In the genomic region with DNA sequence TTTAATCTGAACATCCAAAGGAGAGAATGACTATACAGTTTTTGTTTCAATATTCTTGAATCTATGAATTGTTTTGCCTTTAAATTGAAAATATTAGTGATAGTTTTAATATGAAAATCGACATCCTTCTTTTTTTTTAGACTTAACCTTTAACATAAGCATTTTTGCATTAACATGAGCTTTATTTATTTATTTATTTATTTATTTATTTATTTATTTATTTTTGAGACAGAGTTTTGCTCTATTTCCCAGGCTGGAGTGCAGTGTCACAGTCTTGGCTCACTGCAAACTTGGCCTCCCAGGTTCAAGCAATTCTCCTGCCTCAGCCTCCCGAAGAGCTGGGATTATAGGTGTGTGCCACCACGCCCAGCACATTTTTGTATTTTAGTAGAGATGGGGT, we compare ENCODE assay signal across 24 cellular contexts. TPM values are rescaled to one million over a fixed set of nuclear protein-coding genes. Genes with fewer than 3 reads are reported as not detected.
"Had no signal": no experiment of that assay in that cellular context is flagged by ENCODE, and none has a peak within 500 bp of the region (broad histone marks: within the 10 kb centered on the region; RNA-seq: fewer than 3 reads in every experiment).

No MANE protein-coding gene starts in this region.

- H3K4me1 Mint-ChIP-seq: immature natural killer cell; mesothelial cell of epicardium; naive B cell; naive thymus-derived CD8-positive, alpha-beta T cell had no signal

- H3K4me3 Mint-ChIP-seq: dendritic cell treated with granulocyte-macrophage colony-stimulating factor and Interleukin-4, amounts not matched to agents 40 ng/mL and 50 ng/mL, for 4 days; effector memory CD8-positive, alpha-beta T cell; endodermal cell; immature natural killer cell; mesothelial cell of epicardium; naive B cell; naive thymus-derived CD8-positive, alpha-beta T cell had no signal

- H3K9me3 Mint-ChIP-seq: dendritic cell treated with granulocyte-macrophage colony-stimulating factor and Interleukin-4, amounts not matched to agents 40 ng/mL and 50 ng/mL, for 4 days; immature natural killer cell; naive B cell had no signal

- H3K36me3 Mint-ChIP-seq: immature natural killer cell, mesothelial cell of epicardium, naive B cell had no signal

- DNase-seq: colonic mucosa; cortex of kidney; effector CD8-positive, alpha-beta T cell; effector memory CD8-positive, alpha-beta T cell; endodermal cell; erythroblast; esophagus squamous epithelium; foreskin fibroblast; foreskin melanocyte; heart left ventricle; hypothalamus; immature natural killer cell; islet precursor cell; left cardiac atrium; left lung; left ventricle myocardium superior; lower lobe of right lung; mesenchymal stem cell; mucosa of descending colon; naive B cell; naive thymus-derived CD8-positive, alpha-beta T cell had no signal

- H3K27me3 Mint-ChIP-seq: dendritic cell treated with granulocyte-macrophage colony-stimulating factor and Interleukin-4, amounts not matched to agents 40 ng/mL and 50 ng/mL, for 4 days; effector memory CD8-positive, alpha-beta T cell; naive B cell; naive thymus-derived CD8-positive, alpha-beta T cell had no signal

- H3K27ac Mint-ChIP-seq: dendritic cell treated with granulocyte-macrophage colony-stimulating factor and Interleukin-4, amounts not matched to agents 40 ng/mL and 50 ng/mL, for 4 days; effector memory CD8-positive, alpha-beta T cell; endodermal cell; immature natural killer cell; mesothelial cell of epicardium; naive B cell had no signal

- FAIRE-seq: endometrium had no signal

RNA-seq across cellular contexts. Expression of a gene that starts 27.6 kb away (rescaled TPM):
- total RNA-seq: naive thymus-derived CD8-positive, alpha-beta T cell had no signal
